In genomic region chr7:141739250-141739649, GRCh38 we compare ENCODE assay signal across 11 cellular contexts. TPM values are rescaled to one million over a fixed set of nuclear protein-coding genes. Genes with fewer than 3 reads are reported as not detected.
DNase-seq lines count a peak whose midpoint lies in the region; ATAC-seq and TF ChIP-seq lines count a peak whose summit lies in the region.
"Had no signal": no experiment of that assay in that cellular context is flagged by ENCODE, and none has a peak within 500 bp of the region (broad histone marks: within the 10 kb centered on the region; RNA-seq: fewer than 3 reads in every experiment).

No MANE protein-coding gene starts in this region.

- no peaks in the 10 kb centered on the region for H3K9me3 Mint-ChIP-seq in activated T-cell treated with anti-CD3 and anti-CD28 coated beads, Interleukin-2, amount 50 U/mL, for 4 hours
- H3K9me3 Mint-ChIP-seq in activated naive CD4-positive, alpha-beta T cell treated with anti-CD3 and anti-CD28 coated beads, Interleukin-2, amount 50 U/mL, for 72 hours, result no peaks in the 10 kb centered on the region

- H3K27ac ChIP-seq in iPS-20b (ENCODE audit: low read length) (no peak overlapping the region), suprapubic skin (no peak overlapping the region)

- peak overlapping the region; percentile 97 for H3K4me3 ChIP-seq in iPS-20b (ENCODE audit: low read length)
- H3K4me3 ChIP-seq in suprapubic skin, result peak overlapping the region; percentile 83

- no peak for DNase-seq in activated T-cell treated with anti-CD3 and anti-CD28 coated beads, Interleukin-2, amount 50 U/mL, for 4 hours
- DNase-seq in activated T-cell treated with anti-CD3 and anti-CD28 coated beads, Interleukin-2, amount 50 U/mL, for 48 hours, result no peak
- DNase-seq in activated naive CD4-positive, alpha-beta T cell treated with anti-CD3 and anti-CD28 coated beads, Interleukin-2, amount 50 U/mL, for 72 hours (ENCODE audit: low spot score in 2 of 2), result no peak
- DNase-seq in suprapubic skin (ENCODE audit: low spot score in 2 of 2), result no peak
- no peak for DNase-seq in DMS 273 (lab: John Stamatoyannopoulos, UW; ENCODE audit: unreplicated experiment)
- DNase-seq: left cardiac atrium; NCI-H1694 treated with DMSO at 0.1 percent for 48 hours; stimulated activated CD8-positive, alpha-beta memory T cell treated with anti-CD3 and anti-CD28 coated beads, Interleukin-4, amount 100 ng/mL, for 48 hours had no signal

- TF ChIP-seq CTCF in suprapubic skin (IDR thresholded peaks at IDR 0.05), result no peak

- H3K4me3 Mint-ChIP-seq in activated T-cell treated with anti-CD3 and anti-CD28 coated beads, Interleukin-2, amount 50 U/mL, for 4 hours, result peak overlapping the region; percentile 98

- peaks cover 46% of the 10 kb centered on the region for H3K4me1 Mint-ChIP-seq in activated T-cell treated with anti-CD3 and anti-CD28 coated beads, Interleukin-2, amount 50 U/mL, for 4 hours (ENCODE audit: low read depth)

- peaks cover 39% of the 10 kb centered on the region for H3K36me3 Mint-ChIP-seq in activated T-cell treated with anti-CD3 and anti-CD28 coated beads, Interleukin-2, amount 50 U/mL, for 4 hours (ENCODE audit: insufficient read depth)
- peaks cover 39 to 42% of the 10 kb centered on the region in 2 donors for H3K36me3 Mint-ChIP-seq in activated naive CD4-positive, alpha-beta T cell treated with anti-CD3 and anti-CD28 coated beads, Interleukin-2, amount 50 U/mL, for 72 hours

- H3K9ac ChIP-seq in iPS-20b (ENCODE audit: low read depth, low read length), result peak overlapping the region; percentile 97

- no peak for ATAC-seq in activated T-cell treated with anti-CD3 and anti-CD28 coated beads, Interleukin-2, amount 50 U/mL, for 4 hours
- ATAC-seq in activated naive CD4-positive, alpha-beta T cell treated with anti-CD3 and anti-CD28 coated beads, Interleukin-2, amount 50 U/mL, for 72 hours, result no peak
- ATAC-seq in GM21381 (IDR thresholded peaks at IDR 0.05; ENCODE audit: unreplicated experiment) (no peak), GM18498 (IDR thresholded peaks at IDR 0.05; ENCODE audit: unreplicated experiment) (no peak)
- ATAC-seq: left cardiac atrium had no signal

- no peak for TF ChIP-seq POLR2A in suprapubic skin (IDR thresholded peaks at IDR 0.05)

- H3K36me3 ChIP-seq in iPS-20b (ENCODE audit: insufficient read depth, low read depth, low read length) (peaks cover 50% of the 10 kb centered on the region), suprapubic skin (peaks cover 34% of the 10 kb centered on the region)

- H3K27ac Mint-ChIP-seq in activated naive CD4-positive, alpha-beta T cell treated with anti-CD3 and anti-CD28 coated beads, Interleukin-2, amount 50 U/mL, for 72 hours, result peak overlapping the region; percentile 88 to 99

- TF ChIP-seq EP300 in suprapubic skin (IDR thresholded peaks at IDR 0.05), result no peak

- WGBS in suprapubic skin, result 66% methylated on average over 3 of the region's 3 CpGs

- H3K9me3 ChIP-seq in iPS-20b (ENCODE audit: insufficient read depth, low read depth, low read length), result no peaks in the 10 kb centered on the region
- H3K9me3 ChIP-seq in suprapubic skin, result no peaks in the 10 kb centered on the region

- H3K27me3 Mint-ChIP-seq in activated T-cell treated with anti-CD3 and anti-CD28 coated beads, Interleukin-2, amount 50 U/mL, for 4 hours (ENCODE audit: low read depth), result no peaks in the 10 kb centered on the region

- H3K27me3 ChIP-seq in iPS-20b (ENCODE audit: insufficient read depth, low read length) (no peaks in the 10 kb centered on the region), suprapubic skin (no peaks in the 10 kb centered on the region)

- H3K4me1 ChIP-seq in iPS-20b (ENCODE audit: insufficient read depth, low read length), result 0 out of 2 replicates have a peak, but pooled peaks cover 7% of the 10 kb centered on the region
- peaks cover 32% of the 10 kb centered on the region for H3K4me1 ChIP-seq in suprapubic skin

RNA-seq across cellular contexts. Expression of gene SSBP1, which starts 1.1 kb away (rescaled TPM):
- total RNA-seq in activated T-cell treated with anti-CD3 and anti-CD28 coated beads, Interleukin-2, amount 50 U/mL, for 4 hours, result 100 to 1,000 TPM; 326 to 387 (median 369) TPM
- total RNA-seq in activated naive CD4-positive, alpha-beta T cell treated with anti-CD3 and anti-CD28 coated beads, Interleukin-2, amount 50 U/mL, for 72 hours, result 100 to 1,000 TPM; 174 to 221 TPM
- 100 to 1,000 TPM in 2 of 4 donors, 10 to 100 TPM in 2; 71.8 to 105 (median 92.8) TPM for total RNA-seq in suprapubic skin

RNA-seq across cellular contexts. Expression of gene TAS2R3, which starts 24.6 kb away (rescaled TPM):
- total RNA-seq in activated T-cell treated with anti-CD3 and anti-CD28 coated beads, Interleukin-2, amount 50 U/mL, for 4 hours, result under 1 TPM; 0.29 to 0.61 (median 0.43) TPM
- 1 to 10 TPM; 1.8 to 2.1 TPM for total RNA-seq in activated naive CD4-positive, alpha-beta T cell treated with anti-CD3 and anti-CD28 coated beads, Interleukin-2, amount 50 U/mL, for 72 hours
- 1 to 10 TPM; 1.1 to 7.5 (median 3.4) TPM for total RNA-seq in suprapubic skin

RNA-seq across cellular contexts. Expression of gene WEE2, which starts 31.1 kb away (rescaled TPM):
- total RNA-seq in activated T-cell treated with anti-CD3 and anti-CD28 coated beads, Interleukin-2, amount 50 U/mL, for 4 hours, result not detected
- not detected for total RNA-seq in activated naive CD4-positive, alpha-beta T cell treated with anti-CD3 and anti-CD28 coated beads, Interleukin-2, amount 50 U/mL, for 72 hours
- not detected for total RNA-seq in suprapubic skin
- total RNA-seq: left cardiac atrium had no signal

RNA-seq across cellular contexts. Expression of gene TAS2R4, which starts 37.2 kb away (rescaled TPM):
- total RNA-seq in activated T-cell treated with anti-CD3 and anti-CD28 coated beads, Interleukin-2, amount 50 U/mL, for 4 hours, result under 1 TPM; 0.20 to 0.42 (median 0.22) TPM
- total RNA-seq in activated naive CD4-positive, alpha-beta T cell treated with anti-CD3 and anti-CD28 coated beads, Interleukin-2, amount 50 U/mL, for 72 hours, result 1 to 10 TPM in 1 of 2 donors, under 1 TPM in 1; 0.96 to 1.0 TPM
- total RNA-seq in suprapubic skin, result 1 to 10 TPM in 2 of 4 donors, under 1 TPM in 2; 0.19 to 6.0 (median 2.0) TPM

RNA-seq across cellular contexts. Expression of gene DENND11, which starts 37.3 kb away (rescaled TPM):
- total RNA-seq in activated T-cell treated with anti-CD3 and anti-CD28 coated beads, Interleukin-2, amount 50 U/mL, for 4 hours, result 10 to 100 TPM; 15.4 to 16.1 (median 15.8) TPM
- total RNA-seq in activated naive CD4-positive, alpha-beta T cell treated with anti-CD3 and anti-CD28 coated beads, Interleukin-2, amount 50 U/mL, for 72 hours, result 10 to 100 TPM; 21.4 to 40.1 TPM
- 10 to 100 TPM; 12.5 to 45.2 (median 17.9) TPM for total RNA-seq in suprapubic skin
